In genomic region chr7:39624202-39624807, GRCh38 we compare ENCODE assay signal across 8 cellular contexts. TPM values are rescaled to one million over a fixed set of nuclear protein-coding genes. Genes with fewer than 3 reads are reported as not detected.
DNase-seq lines count a peak whose midpoint lies in the region; ATAC-seq and TF ChIP-seq lines count a peak whose summit lies in the region.

No MANE protein-coding gene starts in this region.

- no peaks in the 10 kb centered on the region for H3K27me3 Mint-ChIP-seq in CD8-positive, alpha-beta T cell (ENCODE audit: low read depth)
- no peaks in the 10 kb centered on the region for H3K27me3 Mint-ChIP-seq in naive thymus-derived CD8-positive, alpha-beta T cell

- intact Hi-C loops in CD8-positive, alpha-beta T cell (cut with DNase I, micrococcal nuclease): loop anchor here in 1 of 2 experiments (10.0 kb wide), 2 partner anchors 50 to 1270 kb away; no protein-coding TSS in a partner anchor

- peak overlapping the region; percentile 98 for H3K27ac Mint-ChIP-seq in CD8-positive, alpha-beta T cell
- peak overlapping the region; percentile 91 to 99 (median 95) for H3K27ac Mint-ChIP-seq in naive thymus-derived CD8-positive, alpha-beta T cell

- peak in 1 of 7 experiments; percentile 15 for DNase-seq in CD8-positive, alpha-beta T cell
- DNase-seq in HEK293T (ENCODE audit: extremely low spot score) (no peak), SW480 (ENCODE audit: low spot score) (peak; percentile 41), occipital lobe (lab: John Stamatoyannopoulos, UW) (no peak)
- peak in 1 of 10 donors; percentile 14 for DNase-seq in naive thymus-derived CD8-positive, alpha-beta T cell

- peak overlapping the region; percentile 77 for H3K4me3 ChIP-seq in CD8-positive, alpha-beta T cell (ENCODE audit: low read depth, low read length)
- H3K4me3 ChIP-seq in endocrine pancreas (ENCODE audit: control insufficient read depth, insufficient read depth, low read length): peak overlapping the region; percentile 88

- peak overlapping the region; percentile 88 for H3K9ac ChIP-seq in endocrine pancreas (ENCODE audit: control insufficient read depth, insufficient read depth, low read length)

- peaks cover 38% of the 10 kb centered on the region for H3K4me1 ChIP-seq in CD8-positive, alpha-beta T cell (ENCODE audit: insufficient read depth, low read length)
- H3K4me1 ChIP-seq in endocrine pancreas (ENCODE audit: control insufficient read depth, insufficient read depth, low read length): peaks cover 17% of the 10 kb centered on the region

- POLR2A ChIA-PET in CD8-positive, alpha-beta T cell (lab: Charles Lee): interaction anchor here (0.8 to 5.2 kb wide), 9 partner anchors 9 to 326 kb away, joined by 3 to 31 read pairs (median 4); no protein-coding TSS in a partner anchor
- POLR2A ChIA-PET in HEK293T (lab: Yijun Ruan, JAX): interaction anchor here (0.6 to 2.2 kb wide), 8 partner anchors 16 to 152 kb away, joined by 3 to 14 read pairs (median 3); no protein-coding TSS in a partner anchor
- POLR2A ChIA-PET in naive thymus-derived CD8-positive, alpha-beta T cell (lab: Charles Lee): interaction anchor here (0.6 to 5.0 kb wide), 12 partner anchors 10 to 326 kb away, joined by 3 to 38 read pairs (median 4); partner anchors contain the start of gene CDK13

- H3K9me3 Mint-ChIP-seq in CD8-positive, alpha-beta T cell: no peaks in the 10 kb centered on the region
- H3K9me3 Mint-ChIP-seq in naive thymus-derived CD8-positive, alpha-beta T cell: no peaks in the 10 kb centered on the region

- peaks cover 22% of the 10 kb centered on the region for H3K36me3 Mint-ChIP-seq in CD8-positive, alpha-beta T cell
- H3K36me3 Mint-ChIP-seq in naive thymus-derived CD8-positive, alpha-beta T cell: peaks cover 0 to 11% (median 2%) of the 10 kb centered on the region in 3 donors

- H3K27ac ChIP-seq in CD8-positive, alpha-beta T cell (ENCODE audit: low read depth, low read length): peak overlapping the region; percentile 81

- peaks cover 59% of the 10 kb centered on the region for H3K4me1 Mint-ChIP-seq in CD8-positive, alpha-beta T cell (ENCODE audit: low read depth)
- peaks cover 31 to 65% (median 61%) of the 10 kb centered on the region in 4 donors for H3K4me1 Mint-ChIP-seq in naive thymus-derived CD8-positive, alpha-beta T cell

- H3K36me3 ChIP-seq in CD8-positive, alpha-beta T cell (ENCODE audit: insufficient read depth, low read length): no peaks in the 10 kb centered on the region
- H3K36me3 ChIP-seq in endocrine pancreas (ENCODE audit: control insufficient read depth, insufficient read depth, low read length): no peaks in the 10 kb centered on the region

- H3K9me3 ChIP-seq in CD8-positive, alpha-beta T cell (ENCODE audit: low read length): no peaks in the 10 kb centered on the region
- H3K9me3 ChIP-seq in endocrine pancreas (ENCODE audit: control insufficient read depth, low read length): no peaks in the 10 kb centered on the region

- no peak for TF ChIP-seq CTCF in CD8-positive, alpha-beta T cell (IDR thresholded peaks at IDR 0.05)

- no peak for ATAC-seq in CD8-positive, alpha-beta T cell
- no peak for ATAC-seq in naive thymus-derived CD8-positive, alpha-beta T cell
- no peak for ATAC-seq in GM21528 (IDR thresholded peaks at IDR 0.05; ENCODE audit: low FRiP score, unreplicated experiment)
- ATAC-seq in HG03378 (IDR thresholded peaks at IDR 0.05; ENCODE audit: unreplicated experiment): no peak

- peak overlapping the region; percentile 97 for H3K4me3 Mint-ChIP-seq in CD8-positive, alpha-beta T cell
- H3K4me3 Mint-ChIP-seq in naive thymus-derived CD8-positive, alpha-beta T cell: peak overlapping the region; percentile 86 to 99 (median 96)

- no peaks in the 10 kb centered on the region for H3K27me3 ChIP-seq in CD8-positive, alpha-beta T cell (ENCODE audit: insufficient read depth, low read length)
- no peaks in the 10 kb centered on the region for H3K27me3 ChIP-seq in endocrine pancreas (ENCODE audit: control insufficient read depth, insufficient read depth, low read length)

- CTCF ChIA-PET in CD8-positive, alpha-beta T cell (lab: Charles Lee): interaction anchor here (0.6 to 6.2 kb wide), 4 partner anchors 10 to 123 kb away, joined by 3 to 40 read pairs (median 6); no protein-coding TSS in a partner anchor
- CTCF ChIA-PET in HEK293T (lab: Yijun Ruan, JAX): interaction anchor here (0.7 to 1.1 kb wide), 3 partner anchors 44 to 162 kb away, joined by 3 to 4 read pairs (median 4); no protein-coding TSS in a partner anchor

TF ChIP-seq in HEK293T, 16 proteins besides CTCF, POLR2A, EP300 and RAD21:
- TF ChIP-seq LEF1 (IDR thresholded peaks at IDR 0.05; ENCODE audit: borderline replicate concordance): no peak
- no peak for TF ChIP-seq NFRKB (IDR thresholded peaks at IDR 0.05)
- TF ChIP-seq PKNOX1 (IDR thresholded peaks at IDR 0.05): peak; percentile 39; the same call in 1 of the 2 replicates
- no peak for TF ChIP-seq BHLHE40 (IDR thresholded peaks at IDR 0.05; ENCODE audit: borderline replicate concordance)
- no peak for TF ChIP-seq FOXM1 (IDR thresholded peaks at IDR 0.05; ENCODE audit: borderline replicate concordance)
- TF ChIP-seq FOXA1 (IDR thresholded peaks at IDR 0.05): no peak

RNA-seq across cellular contexts. Expression of gene RALA, which starts 0.9 kb away (rescaled TPM):
- total RNA-seq in CD8-positive, alpha-beta T cell: 10 to 100 TPM; 35.5 to 37.5 TPM
- total RNA-seq in naive thymus-derived CD8-positive, alpha-beta T cell: 10 to 100 TPM; 39.7 to 44.9 TPM
- polyA plus RNA-seq in naive thymus-derived CD8-positive, alpha-beta T cell: 10 to 100 TPM; 46.6 to 55.1 (median 48.2) TPM
- total RNA-seq in occipital lobe: 39.3 TPM

RNA-seq across cellular contexts. Expression of gene YAE1, which starts 58.1 kb away (rescaled TPM):
- 1 to 10 TPM; 5.2 to 8.8 TPM for total RNA-seq in CD8-positive, alpha-beta T cell
- 10 to 100 TPM; 33.7 to 37.6 TPM for total RNA-seq in naive thymus-derived CD8-positive, alpha-beta T cell
- polyA plus RNA-seq in naive thymus-derived CD8-positive, alpha-beta T cell: 10 to 100 TPM; 10.9 to 20.6 (median 17.6) TPM
- 51.9 TPM for total RNA-seq in occipital lobe
